Comparison of ENCODE assay signal across 1 cellular context in genomic region chr10:102225646-102226541, GRCh38.
TF ChIP-seq lines count a peak whose summit lies in the region.

ELOVL3 (plus strand) TSS chr10:102226299; CDS start chr10:102226549, 250 bp downstream.

TF ChIP-seq in WTC11, 78 proteins besides CTCF, POLR2A, EP300 and RAD21 (continued from another document and continues in another):
- TF ChIP-seq PRDM15 (CRISPR knock-in tag; IDR thresholded peaks at IDR 0.05) (no peak), IRF1 (CRISPR knock-in tag; IDR thresholded peaks at IDR 0.05) (0 out of 2 replicates have a peak, but pooled peaks have one; percentile 82), ATF2 (CRISPR knock-in tag; IDR thresholded peaks at IDR 0.05; ENCODE audit: borderline replicate concordance, low read depth) (no peak; the same call in 1 of the 2 replicates), ATF6 (CRISPR knock-in tag; IDR thresholded peaks at IDR 0.05) (peak; percentile 30; the same call in 1 of the 2 replicates), E2F4 (CRISPR knock-in tag; IDR thresholded peaks at IDR 0.05; ENCODE audit: borderline replicate concordance, low read depth) (no peak), ZNF425 (CRISPR knock-in tag; conservative IDR thresholded peaks at IDR 0.05) (no peak), ARID4B (CRISPR knock-in tag; IDR thresholded peaks at IDR 0.05; ENCODE audit: borderline replicate concordance) (peak; percentile 98), OVOL2 (CRISPR knock-in tag; IDR thresholded peaks at IDR 0.05; ENCODE audit: borderline replicate concordance) (no peak), EMX1 (CRISPR knock-in tag; IDR thresholded peaks at IDR 0.05) (no peak), NFE2L1 (CRISPR knock-in tag; IDR thresholded peaks at IDR 0.05) (peak; percentile 94; the same call in 1 of the 2 replicates), NFYB (CRISPR knock-in tag; conservative IDR thresholded peaks at IDR 0.05; ENCODE audit: low read depth) (peak; percentile 57), ZNF416 (CRISPR knock-in tag; IDR thresholded peaks at IDR 0.05) (no peak), NR1H2 (CRISPR knock-in tag; IDR thresholded peaks at IDR 0.05) (0 out of 2 replicates have a peak, but pooled peaks have one; percentile 25), FOXP1 (CRISPR knock-in tag; IDR thresholded peaks at IDR 0.05; ENCODE audit: borderline replicate concordance) (peak; percentile 94), ATF3 (CRISPR knock-in tag; conservative IDR thresholded peaks at IDR 0.05) (no peak), TP53 (CRISPR knock-in tag; IDR thresholded peaks at IDR 0.05) (peak; percentile 92), SMAD4 (CRISPR knock-in tag; IDR thresholded peaks at IDR 0.05) (peak; percentile 81), SMAD3 (CRISPR knock-in tag; IDR thresholded peaks at IDR 0.05; ENCODE audit: borderline replicate concordance) (peak; percentile 94), ZNF232 (CRISPR knock-in tag; IDR thresholded peaks at IDR 0.05) (peak; percentile 95), ZNF512 (CRISPR knock-in tag; IDR thresholded peaks at IDR 0.05; ENCODE audit: borderline replicate concordance) (no peak), ZNF281 (CRISPR knock-in tag; IDR thresholded peaks at IDR 0.05) (peak; percentile 94), KAT7 (CRISPR knock-in tag; IDR thresholded peaks at IDR 0.05; ENCODE audit: borderline replicate concordance) (0 out of 2 replicates have a peak, but pooled peaks have one; percentile 45), TEAD1 (CRISPR knock-in tag; IDR thresholded peaks at IDR 0.05) (peak; percentile 98), MXD4 (CRISPR knock-in tag; IDR thresholded peaks at IDR 0.05; ENCODE audit: borderline replicate concordance) (no peak), PREB (CRISPR knock-in tag; IDR thresholded peaks at IDR 0.05; ENCODE audit: borderline replicate concordance) (peak; percentile 90; the same call in 1 of the 2 replicates), IRF2 (CRISPR knock-in tag; IDR thresholded peaks at IDR 0.05; ENCODE audit: borderline replicate concordance, low read depth) (no peak), ERG (CRISPR knock-in tag; IDR thresholded peaks at IDR 0.05) (no peak), TEAD4 (CRISPR knock-in tag; IDR thresholded peaks at IDR 0.05) (peak; percentile 85)
